16 cellular contexts compared by ENCODE assay signal in genomic region chr2:120565095-120565460, GRCh38.
"Had no signal": no experiment of that assay in that cellular context is flagged by ENCODE, and none has a peak within 500 bp of the region (broad histone marks: within the 10 kb centered on the region; RNA-seq: fewer than 3 reads in every experiment).

No MANE protein-coding gene starts in this region.

- H3K9me2 ChIP-seq: SK-N-SH had no signal

- H3K27ac Mint-ChIP-seq: activated CD8-positive, alpha-beta T cell treated with anti-CD3 and anti-CD28 coated beads for 36 hours; activated naive CD8-positive, alpha-beta T cell treated with anti-CD3 and anti-CD28 coated beads, Interleukin-2, amount 10 ng/mL, durations not matched to agents 7 days and 5 days had no signal

- ATAC-seq: activated CD4-positive, CD25-positive, alpha-beta regulatory T cell treated with anti-CD3 and anti-CD28 coated beads, Interleukin-2, amount 50 U/mL, for 24 hours; activated CD8-positive, alpha-beta T cell treated with anti-CD3 and anti-CD28 coated beads for 36 hours had no signal

- H3K36me3 ChIP-seq: adrenal gland, MG63 had no signal

- H3K9me3 Mint-ChIP-seq: activated CD8-positive, alpha-beta T cell treated with anti-CD3 and anti-CD28 coated beads for 36 hours; activated naive CD8-positive, alpha-beta T cell treated with anti-CD3 and anti-CD28 coated beads, Interleukin-2, amount 10 ng/mL, durations not matched to agents 7 days and 5 days had no signal

- H3K4me3 Mint-ChIP-seq: activated CD8-positive, alpha-beta T cell treated with anti-CD3 and anti-CD28 coated beads for 36 hours; activated naive CD8-positive, alpha-beta T cell treated with anti-CD3 and anti-CD28 coated beads, Interleukin-2, amount 10 ng/mL, durations not matched to agents 7 days and 5 days had no signal

- H3K4me3 ChIP-seq: adrenal gland, MG63 had no signal

- H3K27me3 Mint-ChIP-seq: activated naive CD8-positive, alpha-beta T cell treated with anti-CD3 and anti-CD28 coated beads, Interleukin-2, amount 10 ng/mL, durations not matched to agents 7 days and 5 days had no signal

- H3K27ac ChIP-seq: adrenal gland, KMS-11, VCaP had no signal

- H3K9me3 ChIP-seq: adrenal gland, MG63, SK-N-SH had no signal

- H3K9ac ChIP-seq: KMS-11, SK-N-SH had no signal

- H3K27me3 ChIP-seq: adrenal gland, MG63 had no signal

- H3K4me1 Mint-ChIP-seq: activated naive CD8-positive, alpha-beta T cell treated with anti-CD3 and anti-CD28 coated beads, Interleukin-2, amount 10 ng/mL, durations not matched to agents 7 days and 5 days had no signal

- H3K36me3 Mint-ChIP-seq: activated naive CD8-positive, alpha-beta T cell treated with anti-CD3 and anti-CD28 coated beads, Interleukin-2, amount 10 ng/mL, durations not matched to agents 7 days and 5 days had no signal

- DNase-seq: activated CD4-positive, alpha-beta T cell treated with anti-CD3 and anti-CD28 coated beads for 4 hours; activated CD8-positive, alpha-beta memory T cell treated with anti-CD3 and anti-CD28 coated beads, Interleukin-2, amount 50 U/mL, for 4 hours; activated CD8-positive, alpha-beta T cell treated with anti-CD3 and anti-CD28 coated beads for 36 hours; activated naive CD4-positive, alpha-beta T cell treated with anti-CD3 and anti-CD28 coated beads, Interleukin-2, amount 50 U/mL, for 16 hours; activated naive CD8-positive, alpha-beta T cell treated with anti-CD3 and anti-CD28 coated beads, Interleukin-2, amount 10 ng/mL, durations not matched to agents 7 days and 5 days; adrenal gland; anterior cingulate cortex; caudate nucleus; MG63; MV-4-11; NCI-H187; T-helper 1 cell had no signal

- H3K4me2 ChIP-seq: KMS-11, SK-N-SH had no signal
